ENCODE assay signal across 8 cellular contexts in genomic region chr3:52934626-52935530, GRCh38. TPM values are rescaled to one million over a fixed set of nuclear protein-coding genes. Genes with fewer than 3 reads are reported as not detected.
DNase-seq lines count a peak whose midpoint lies in the region; ATAC-seq and TF ChIP-seq lines count a peak whose summit lies in the region.

No MANE protein-coding gene starts in this region.

- H3K4me1 Mint-ChIP-seq in GM23338 (peaks cover 6% of the 10 kb centered on the region; the same call in 2 of the 3 replicates), memory B cell (peaks cover 17% of the 10 kb centered on the region)

- H3K27me3 Mint-ChIP-seq in GM23338 (ENCODE audit: insufficient read depth, low read depth, poor library complexity), result no peaks in the 10 kb centered on the region
- H3K27me3 Mint-ChIP-seq in memory B cell, result no peaks in the 10 kb centered on the region

- no peak overlapping the region for H3K4me2 ChIP-seq in GM23338

- H3K4me3 Mint-ChIP-seq in GM23338 (no peak overlapping the region), memory B cell (peak overlapping the region; percentile 24)

- no peaks in the 10 kb centered on the region for H3F3A ChIP-seq in GM23338 (replicated peaks; ENCODE audit: low read depth)

- peak; percentile 74 for DNase-seq in COLO829 (ENCODE audit: low spot score)
- peak; percentile 84 for DNase-seq in GM23338 (ENCODE audit: low spot score)
- DNase-seq in NCI-H446 treated with DMSO at 0.1 percent for 48 hours (lab: John Stamatoyannopoulos, UW), result peak; percentile 17
- DNase-seq in activated CD4-positive, alpha-beta T cell treated with anti-CD3 and anti-CD28 coated beads, Interleukin-2, amount 50 U/mL, for 48 hours, result peak; percentile 45 to 58
- DNase-seq in effector CD8-positive, alpha-beta T cell (lab: John Stamatoyannopoulos, UW), result peak; percentile 7
- peak; percentile 22 to 23 for DNase-seq in memory B cell (ENCODE audit: low spot score in 2 of 2)
- peak; percentile 10 to 17 for DNase-seq in stimulated activated CD8-positive, alpha-beta memory T cell treated with anti-CD3 and anti-CD28 coated beads, Interleukin-15, amount 100 ng/mL, for 48 hours (ENCODE audit: low read depth in 2 of 2)

- no peaks in the 10 kb centered on the region for H4K20me1 ChIP-seq in GM23338 (replicated peaks; ENCODE audit: insufficient read depth)

- ATAC-seq in GM23338 (peak; percentile 95), memory B cell (ENCODE audit: low read depth) (peak; percentile 85), GM21381 (IDR thresholded peaks at IDR 0.05; ENCODE audit: unreplicated experiment) (no peak)

- 0 out of 3 replicates have a peak, but pooled peaks cover 3% of the 10 kb centered on the region for H3K36me3 Mint-ChIP-seq in GM23338 (ENCODE audit: low read depth)
- peaks cover 5% of the 10 kb centered on the region for H3K36me3 Mint-ChIP-seq in memory B cell

- H3K79me2 ChIP-seq in GM23338 (replicated peaks; ENCODE audit: insufficient read depth), result no peaks in the 10 kb centered on the region

- H3K27ac ChIP-seq in GM23338 (ENCODE audit: low read depth), result no peak overlapping the region

- no peak overlapping the region for H3K4me3 ChIP-seq in GM23338

- H3K27ac Mint-ChIP-seq in GM23338 (no peak overlapping the region), memory B cell (peak overlapping the region; percentile 83)

- no peak overlapping the region for H2AFZ ChIP-seq in GM23338

- no peaks in the 10 kb centered on the region for H3K27me3 ChIP-seq in GM23338 (ENCODE audit: insufficient read depth)

- H3K9me2 ChIP-seq in GM23338 (ENCODE audit: insufficient read depth), result no peaks in the 10 kb centered on the region

- TF ChIP-seq CTCF in GM23338 (conservative IDR thresholded peaks at IDR 0.05; ENCODE audit: low read depth in 2 of 2), result peak; percentile 79 to 80

- no peaks in the 10 kb centered on the region for H3K4me1 ChIP-seq in GM23338 (ENCODE audit: insufficient read depth)

- H3K36me3 ChIP-seq in GM23338 (ENCODE audit: insufficient read depth), result no peaks in the 10 kb centered on the region; the same call in 1 of the 2 replicates

- H3K9me3 Mint-ChIP-seq in GM23338 (no peaks in the 10 kb centered on the region), memory B cell (no peaks in the 10 kb centered on the region)

TF ChIP-seq in GM23338, 12 proteins besides CTCF, POLR2A, EP300 and RAD21:
- no peak for TF ChIP-seq REST (IDR thresholded peaks at IDR 0.05; ENCODE audit: unreplicated experiment)
- no peak for TF ChIP-seq JUNB (IDR thresholded peaks at IDR 0.05; ENCODE audit: unreplicated experiment)
- TF ChIP-seq ZNF331 (CRISPR knock-in tag; IDR thresholded peaks at IDR 0.05; ENCODE audit: low read depth), result no peak
- no peak for TF ChIP-seq ZNF114 (CRISPR knock-in tag; IDR thresholded peaks at IDR 0.05)
- no peak for TF ChIP-seq STAT1 (IDR thresholded peaks at IDR 0.05; ENCODE audit: unreplicated experiment)

RNA-seq across cellular contexts. Expression of gene STIMATE, which starts 37.5 kb away (rescaled TPM):
- total RNA-seq in GM23338 (2014; rRNA removed; shearing (Covaris generic)), result 23.6 and 24.3 TPM in 2 replicates
- 11.2 and 13.9 TPM in 2 replicates for polyA plus RNA-seq in GM23338 (2016; fragmentation: Nextera tagmentation; extraction: Ambion mirVana)

Comparison
In these comparisons a context has a peak if more than half of its experiments do, and no peak if none do; other contexts are left out.
1. DNase-seq: peak in every context shown above with its lines; median percentile 84 in GM23338; 74 in COLO829; 52 in activated CD4-positive, alpha-beta T cell treated with anti-CD3 and anti-CD28 coated beads, Interleukin-2, amount 50 U/mL, for 48 hours; 22 in memory B cell; 17 in NCI-H446 treated with DMSO at 0.1 percent for 48 hours; 14 in stimulated activated CD8-positive, alpha-beta memory T cell treated with anti-CD3 and anti-CD28 coated beads, Interleukin-15, amount 100 ng/mL, for 48 hours; 7 in effector CD8-positive, alpha-beta T cell.